11 cellular contexts compared by ENCODE assay signal in genomic region chr7:132004528-132004927, GRCh38.
DNase-seq lines count a peak whose midpoint lies in the region; ATAC-seq, FAIRE-seq and TF ChIP-seq lines count a peak whose summit lies in the region.
"Had no signal": no experiment of that assay in that cellular context is flagged by ENCODE, and none has a peak within 500 bp of the region (broad histone marks: within the 10 kb centered on the region; RNA-seq: fewer than 3 reads in every experiment).

No MANE protein-coding gene starts in this region.

- ATAC-seq in HG03565 (IDR thresholded peaks at IDR 0.05; ENCODE audit: unreplicated experiment), result no peak
- no peak for ATAC-seq in activated CD8-positive, alpha-beta T cell treated with anti-CD3 and anti-CD28 coated beads, Interleukin-2, amount 10 ng/mL, durations not matched to agents 7 days and 5 days

- CTCF ChIA-PET in activated CD8-positive, alpha-beta T cell treated with anti-CD3 and anti-CD28 coated beads, Interleukin-2, amount 10 ng/mL, durations not matched to agents 7 days and 5 days (lab: Charles Lee), result no interaction called here

- TF ChIP-seq CTCF in epithelial cell of esophagus (IDR thresholded peaks at IDR 0.05; ENCODE audit: insufficient read depth, low read depth, low read length, missing control alignments), result peak; percentile 19
- TF ChIP-seq CTCF in nephron progenitor cell (IDR thresholded peaks at IDR 0.05), result no peak

- H3K4me3 Mint-ChIP-seq in nephron progenitor cell, result no peak overlapping the region
- H3K4me3 Mint-ChIP-seq in activated CD8-positive, alpha-beta T cell treated with anti-CD3 and anti-CD28 coated beads, Interleukin-2, amount 10 ng/mL, durations not matched to agents 7 days and 5 days, result no peak overlapping the region

- peak; percentile 35 for DNase-seq in DMS79 treated with DMSO at 0.1 percent for 48 hours (lab: John Stamatoyannopoulos, UW)
- peak; percentile 37 to 56 for DNase-seq in NCI-H446 (lab: John Stamatoyannopoulos, UW)
- DNase-seq in epithelial cell of esophagus (ENCODE audit: low read depth), result peak; percentile 10
- no peak for DNase-seq in nephron progenitor cell
- no peak for DNase-seq in activated CD4-positive, alpha-beta T cell treated with anti-CD3 and anti-CD28 coated beads for 4 hours
- no peak for DNase-seq in activated CD8-positive, alpha-beta T cell treated with anti-CD3 and anti-CD28 coated beads, Interleukin-2, amount 10 ng/mL, durations not matched to agents 7 days and 5 days
- no peak for DNase-seq in frontal cortex (ENCODE audit: low spot score in 2 of 2)
- DNase-seq: activated naive CD4-positive, alpha-beta T cell treated with Interleukin-2 at 50 U/mL for 16 hours; effector CD4-positive, alpha-beta T cell; islet precursor cell had no signal

- H3K27me3 Mint-ChIP-seq in nephron progenitor cell (ENCODE audit: low read depth, poor library complexity), result peaks cover 4% of the 10 kb centered on the region
- peaks cover 7% of the 10 kb centered on the region for H3K27me3 Mint-ChIP-seq in activated CD8-positive, alpha-beta T cell treated with anti-CD3 and anti-CD28 coated beads, Interleukin-2, amount 10 ng/mL, durations not matched to agents 7 days and 5 days (ENCODE audit: low read depth)

- H3K36me3 Mint-ChIP-seq in nephron progenitor cell (ENCODE audit: low read depth), result no peaks in the 10 kb centered on the region
- no peaks in the 10 kb centered on the region for H3K36me3 Mint-ChIP-seq in activated CD8-positive, alpha-beta T cell treated with anti-CD3 and anti-CD28 coated beads, Interleukin-2, amount 10 ng/mL, durations not matched to agents 7 days and 5 days (ENCODE audit: low read depth)

- H3K27ac Mint-ChIP-seq in nephron progenitor cell, result peak overlapping the region; percentile 7
- no peak overlapping the region for H3K27ac Mint-ChIP-seq in activated CD8-positive, alpha-beta T cell treated with anti-CD3 and anti-CD28 coated beads, Interleukin-2, amount 10 ng/mL, durations not matched to agents 7 days and 5 days

- FAIRE-seq in frontal cortex (lab: Jason Lieb, UNC), result no peak

- H3K4me3 ChIP-seq in epithelial cell of esophagus (ENCODE audit: low read length), result no peak overlapping the region

- H3K4me1 Mint-ChIP-seq in nephron progenitor cell, result peaks cover 15% of the 10 kb centered on the region
- H3K4me1 Mint-ChIP-seq in activated CD8-positive, alpha-beta T cell treated with anti-CD3 and anti-CD28 coated beads, Interleukin-2, amount 10 ng/mL, durations not matched to agents 7 days and 5 days (ENCODE audit: low read depth), result no peaks in the 10 kb centered on the region

- POLR2A ChIA-PET in activated CD8-positive, alpha-beta T cell treated with anti-CD3 and anti-CD28 coated beads, Interleukin-2, amount 10 ng/mL, durations not matched to agents 7 days and 5 days (lab: Charles Lee), result no interaction called here

- peaks cover 17% of the 10 kb centered on the region for H3K9me3 Mint-ChIP-seq in nephron progenitor cell
- no peaks in the 10 kb centered on the region for H3K9me3 Mint-ChIP-seq in activated CD8-positive, alpha-beta T cell treated with anti-CD3 and anti-CD28 coated beads, Interleukin-2, amount 10 ng/mL, durations not matched to agents 7 days and 5 days (ENCODE audit: insufficient read depth)

Comparison
In these comparisons a context has a peak if more than half of its experiments do, and no peak if none do; other contexts are left out.
1. DNase-seq: peak in DMS79 treated with DMSO at 0.1 percent for 48 hours (single experiment), NCI-H446 (2 of 2) and epithelial cell of esophagus (single experiment); none in nephron progenitor cell (single experiment), activated CD4-positive, alpha-beta T cell treated with anti-CD3 and anti-CD28 coated beads for 4 hours (0 of 2), activated CD8-positive, alpha-beta T cell treated with anti-CD3 and anti-CD28 coated beads, Interleukin-2, amount 10 ng/mL, durations not matched to agents 7 days and 5 days (single experiment) and frontal cortex (0 of 2).